Comparison of ENCODE assay signal across 8 cellular contexts in genomic region chr15:39581501-39582285, GRCh38. TPM values are rescaled to one million over a fixed set of nuclear protein-coding genes. Genes with fewer than 3 reads are reported as not detected.
DNase-seq lines count a peak whose midpoint lies in the region; ATAC-seq and TF ChIP-seq lines count a peak whose summit lies in the region.

No MANE protein-coding gene starts in this region.

- H3K4me1 ChIP-seq in vagina, result peaks cover 69% of the 10 kb centered on the region

- peaks cover 0 to 41% of the 10 kb centered on the region in 2 donors for H3K36me3 ChIP-seq in vagina

- no peaks in the 10 kb centered on the region for H3K9me3 Mint-ChIP-seq in dendritic cell treated with granulocyte-macrophage colony-stimulating factor and Interleukin-4, amounts not matched to agents 40 ng/mL and 50 ng/mL, for 4 days
- H3K9me3 Mint-ChIP-seq in memory B cell, result no peaks in the 10 kb centered on the region

- peak overlapping the region; percentile 87 for H3K27ac ChIP-seq in vagina

- no peak for TF ChIP-seq POLR2A in vagina (IDR thresholded peaks at IDR 0.05)

- H3K27me3 ChIP-seq in vagina, result no peaks in the 10 kb centered on the region

- H3K36me3 Mint-ChIP-seq in dendritic cell treated with granulocyte-macrophage colony-stimulating factor and Interleukin-4, amounts not matched to agents 40 ng/mL and 50 ng/mL, for 4 days (ENCODE audit: low read depth), result no peaks in the 10 kb centered on the region
- H3K36me3 Mint-ChIP-seq in memory B cell, result no peaks in the 10 kb centered on the region

- H3K27me3 Mint-ChIP-seq in dendritic cell treated with granulocyte-macrophage colony-stimulating factor and Interleukin-4, amounts not matched to agents 40 ng/mL and 50 ng/mL, for 4 days, result peaks cover 40% of the 10 kb centered on the region
- peaks cover 28% of the 10 kb centered on the region for H3K27me3 Mint-ChIP-seq in memory B cell

- TF ChIP-seq CTCF in GM12875 (IDR thresholded peaks at IDR 0.05; ENCODE audit: borderline replicate concordance, insufficient read depth, low read depth, low read length) (0 out of 2 replicates have a peak, but pooled peaks have one; percentile 5), vagina (IDR thresholded peaks at IDR 0.05) (no peak)

- intact Hi-C loops in dendritic cell treated with granulocyte-macrophage colony-stimulating factor and Interleukin-4, amounts not matched to agents 40 ng/mL and 50 ng/mL, for 4 days (cut with micrococcal nuclease), result loop anchor here (2.0 to 5.0 kb wide), 3 partner anchors 176 to 765 kb away; no protein-coding TSS in a partner anchor
- intact Hi-C loops in vagina (cut with DNase I), result loop anchor here (2.0 to 10.0 kb wide), 3 partner anchors 109 to 767 kb away; no protein-coding TSS in a partner anchor

- no peaks in the 10 kb centered on the region for H3K9me3 ChIP-seq in vagina

- H3K4me3 ChIP-seq in GM12875 (ENCODE audit: low read depth, low read length) (no peak overlapping the region), vagina (peak overlapping the region; percentile 53 to 80)

- DNase-seq in NOMO-1 treated with DMSO at 0.1 percent for 48 hours (lab: John Stamatoyannopoulos, UW; ENCODE audit: unreplicated experiment) (peak; percentile 41), memory B cell (ENCODE audit: low spot score in 2 of 2) (no peak), vagina (ENCODE audit: extremely low spot score in 2 of 2) (no peak), NCI-H1417 treated with DMSO at 0.1 percent for 48 hours (lab: John Stamatoyannopoulos, UW) (no peak)
- DNase-seq in activated naive CD4-positive, alpha-beta T cell (lab: John Stamatoyannopoulos, UW), result no peak

- no peak overlapping the region for H3K27ac Mint-ChIP-seq in dendritic cell treated with granulocyte-macrophage colony-stimulating factor and Interleukin-4, amounts not matched to agents 40 ng/mL and 50 ng/mL, for 4 days
- H3K27ac Mint-ChIP-seq in memory B cell, result no peak overlapping the region

- H3K4me3 Mint-ChIP-seq in dendritic cell treated with granulocyte-macrophage colony-stimulating factor and Interleukin-4, amounts not matched to agents 40 ng/mL and 50 ng/mL, for 4 days, result peak overlapping the region; percentile 72
- H3K4me3 Mint-ChIP-seq in memory B cell, result peak overlapping the region; percentile 2

- ATAC-seq in memory B cell (ENCODE audit: low read depth) (no peak), HG02973 (IDR thresholded peaks at IDR 0.05; ENCODE audit: unreplicated experiment) (no peak)

- peaks cover 23% of the 10 kb centered on the region for H3K4me1 Mint-ChIP-seq in dendritic cell treated with granulocyte-macrophage colony-stimulating factor and Interleukin-4, amounts not matched to agents 40 ng/mL and 50 ng/mL, for 4 days (ENCODE audit: low read depth)
- H3K4me1 Mint-ChIP-seq in memory B cell, result peaks cover 3% of the 10 kb centered on the region

RNA-seq across cellular contexts. Expression of gene THBS1, which starts 0.8 kb away (rescaled TPM):
- 513 TPM for total RNA-seq in vagina
